Comparison of ENCODE assay signal across 14 cellular contexts in genomic region chr7:37315752-37316711, GRCh38.
DNase-seq lines count a peak whose midpoint lies in the region; ATAC-seq and TF ChIP-seq lines count a peak whose summit lies in the region.
"Had no signal": no experiment of that assay in that cellular context is flagged by ENCODE, and none has a peak within 500 bp of the region (broad histone marks: within the 10 kb centered on the region; RNA-seq: fewer than 3 reads in every experiment).

No MANE protein-coding gene starts in this region.

- TF ChIP-seq CTCF in CD4-positive, alpha-beta T cell (IDR thresholded peaks at IDR 0.05): no peak
- TF ChIP-seq CTCF in nephron (IDR thresholded peaks at IDR 0.05; ENCODE audit: unreplicated experiment in 3 of 3): no peak

- no peaks in the 10 kb centered on the region for H3K9me3 Mint-ChIP-seq in CD4-positive, alpha-beta T cell
- H3K9me3 Mint-ChIP-seq in IgD-negative memory B cell (no peaks in the 10 kb centered on the region), nephron (no peaks in the 10 kb centered on the region)
- no peaks in the 10 kb centered on the region for H3K9me3 Mint-ChIP-seq in effector memory CD8-positive, alpha-beta T cell
- no peaks in the 10 kb centered on the region for H3K9me3 Mint-ChIP-seq in activated naive CD4-positive, alpha-beta T cell treated with anti-CD3 and anti-CD28 coated beads, Interleukin-2, amount 10 ng/mL, durations not matched to agents 7 days and 5 days

- CTCF ChIA-PET in CD4-positive, alpha-beta T cell (lab: Charles Lee): interaction anchor here (1.5 to 1.6 kb wide), 2 partner anchors 27 to 32 kb away, joined by 3 to 4 read pairs; no protein-coding TSS in a partner anchor
- CTCF ChIA-PET in activated naive CD4-positive, alpha-beta T cell treated with anti-CD3 and anti-CD28 coated beads, Interleukin-2, amount 10 ng/mL, durations not matched to agents 7 days and 5 days (lab: Charles Lee): interaction anchor here (0.5 to 1.2 kb wide), 3 partner anchors 28 to 637 kb away, joined by 3 to 4 read pairs (median 3); no protein-coding TSS in a partner anchor

- POLR2A ChIA-PET in CD4-positive, alpha-beta T cell (lab: Charles Lee): interaction anchor here (0.9 to 1.9 kb wide), 2 partner anchors 26 to 133 kb away, joined by 3 to 8 read pairs; partner anchors contain the start of gene ELMO1

- intact Hi-C loops in CD4-positive, alpha-beta T cell (cut with DNase I, micrococcal nuclease): no loop called here
- intact Hi-C loops in posterior cingulate gyrus (cut with DNase I): no loop called here

- H3K27ac ChIP-seq in CD4-positive, alpha-beta T cell (ENCODE audit: low read depth, low read length): peak overlapping the region; percentile 9
- H3K27ac ChIP-seq: WERI-Rb-1 had no signal

- no peaks in the 10 kb centered on the region for H3K27me3 ChIP-seq in CD4-positive, alpha-beta T cell (ENCODE audit: control insufficient read depth, insufficient read depth, low read length)
- H3K27me3 ChIP-seq: BE2C, transverse colon had no signal

- H3K36me3 Mint-ChIP-seq in CD4-positive, alpha-beta T cell (ENCODE audit: low read depth): peaks cover 61% of the 10 kb centered on the region
- H3K36me3 Mint-ChIP-seq in IgD-negative memory B cell (peaks cover 3% of the 10 kb centered on the region), nephron (ENCODE audit: low read depth) (no peaks in the 10 kb centered on the region)
- peaks cover 10% of the 10 kb centered on the region for H3K36me3 Mint-ChIP-seq in effector memory CD8-positive, alpha-beta T cell (ENCODE audit: insufficient read depth)
- peaks cover 49% of the 10 kb centered on the region for H3K36me3 Mint-ChIP-seq in activated naive CD4-positive, alpha-beta T cell treated with anti-CD3 and anti-CD28 coated beads, Interleukin-2, amount 10 ng/mL, durations not matched to agents 7 days and 5 days

- H3K4me3 Mint-ChIP-seq in CD4-positive, alpha-beta T cell: peak overlapping the region; percentile 21
- H3K4me3 Mint-ChIP-seq in IgD-negative memory B cell (peak overlapping the region; percentile 9 to 81 (median 32)), nephron (peak overlapping the region in 1 of 3 experiments; percentile 28)
- no peak overlapping the region for H3K4me3 Mint-ChIP-seq in effector memory CD8-positive, alpha-beta T cell
- H3K4me3 Mint-ChIP-seq in activated naive CD4-positive, alpha-beta T cell treated with anti-CD3 and anti-CD28 coated beads, Interleukin-2, amount 10 ng/mL, durations not matched to agents 7 days and 5 days: no peak overlapping the region

- no peak for ATAC-seq in CD4-positive, alpha-beta T cell (ENCODE audit: poor library complexity)
- ATAC-seq in effector memory CD8-positive, alpha-beta T cell (replicated peaks): no peak
- ATAC-seq in GM21381 (IDR thresholded peaks at IDR 0.05; ENCODE audit: unreplicated experiment): no peak

- H3K4me1 Mint-ChIP-seq in CD4-positive, alpha-beta T cell (ENCODE audit: low read depth): peaks cover 52% of the 10 kb centered on the region
- H3K4me1 Mint-ChIP-seq in IgD-negative memory B cell: peaks cover 30 to 46% (median 40%) of the 10 kb centered on the region in 3 donors
- H3K4me1 Mint-ChIP-seq in effector memory CD8-positive, alpha-beta T cell (ENCODE audit: low read depth in 2 of 2): peaks cover 16 to 29% of the 10 kb centered on the region in 2 donors
- peaks cover 42% of the 10 kb centered on the region for H3K4me1 Mint-ChIP-seq in nephron
- H3K4me1 Mint-ChIP-seq in activated naive CD4-positive, alpha-beta T cell treated with anti-CD3 and anti-CD28 coated beads, Interleukin-2, amount 10 ng/mL, durations not matched to agents 7 days and 5 days: peaks cover 45% of the 10 kb centered on the region

- no peak for DNase-seq in CD4-positive, alpha-beta T cell
- DNase-seq in effector memory CD8-positive, alpha-beta T cell: no peak
- no peak for DNase-seq in SIG-M5 treated with dmso at 0.1 percent for 504 hours (lab: John Stamatoyannopoulos, UW; ENCODE audit: unreplicated experiment)
- DNase-seq in posterior cingulate gyrus: no peak
- no peak for DNase-seq in activated naive CD4-positive, alpha-beta T cell treated with anti-CD3 and anti-CD28 coated beads, Interleukin-2, amount 10 ng/mL, durations not matched to agents 7 days and 5 days
- DNase-seq: activated effector memory CD4-positive, alpha-beta T cell treated with anti-CD3 and anti-CD28 coated beads, Interleukin-2, amount 50 U/mL, for 16 hours; BE2C; foreskin melanocyte; mammary epithelial cell; transverse colon; WERI-Rb-1 had no signal

- peak overlapping the region; percentile 92 for H3K27ac Mint-ChIP-seq in CD4-positive, alpha-beta T cell
- H3K27ac Mint-ChIP-seq in IgD-negative memory B cell (peak overlapping the region; percentile 79 to 87 (median 82)), nephron (peak overlapping the region; percentile 2 to 68 (median 7))
- H3K27ac Mint-ChIP-seq in effector memory CD8-positive, alpha-beta T cell: peak overlapping the region; percentile 18 to 44
- H3K27ac Mint-ChIP-seq in activated naive CD4-positive, alpha-beta T cell treated with anti-CD3 and anti-CD28 coated beads, Interleukin-2, amount 10 ng/mL, durations not matched to agents 7 days and 5 days: no peak overlapping the region

- H3K9me3 ChIP-seq in CD4-positive, alpha-beta T cell (ENCODE audit: control insufficient read depth, low read length): no peaks in the 10 kb centered on the region
- H3K9me3 ChIP-seq: BE2C, transverse colon had no signal

- H3K27me3 Mint-ChIP-seq in CD4-positive, alpha-beta T cell: no peaks in the 10 kb centered on the region
- peaks cover 2% of the 10 kb centered on the region for H3K27me3 Mint-ChIP-seq in IgD-negative memory B cell
- no peaks in the 10 kb centered on the region for H3K27me3 Mint-ChIP-seq in effector memory CD8-positive, alpha-beta T cell
- H3K27me3 Mint-ChIP-seq in nephron (ENCODE audit: low read depth): peaks cover 5% of the 10 kb centered on the region
- no peaks in the 10 kb centered on the region for H3K27me3 Mint-ChIP-seq in activated naive CD4-positive, alpha-beta T cell treated with anti-CD3 and anti-CD28 coated beads, Interleukin-2, amount 10 ng/mL, durations not matched to agents 7 days and 5 days

Comparison
In these comparisons a context has a peak if more than half of its experiments do, and no peak if none do; other contexts are left out.
1. H3K4me3 Mint-ChIP-seq: peak in CD4-positive, alpha-beta T cell (single experiment) and IgD-negative memory B cell (4 of 4); none in effector memory CD8-positive, alpha-beta T cell (0 of 2) and activated naive CD4-positive, alpha-beta T cell treated with anti-CD3 and anti-CD28 coated beads, Interleukin-2, amount 10 ng/mL, durations not matched to agents 7 days and 5 days (single experiment).